ENCODE assay signal across 21 cellular contexts in the genomic region with DNA sequence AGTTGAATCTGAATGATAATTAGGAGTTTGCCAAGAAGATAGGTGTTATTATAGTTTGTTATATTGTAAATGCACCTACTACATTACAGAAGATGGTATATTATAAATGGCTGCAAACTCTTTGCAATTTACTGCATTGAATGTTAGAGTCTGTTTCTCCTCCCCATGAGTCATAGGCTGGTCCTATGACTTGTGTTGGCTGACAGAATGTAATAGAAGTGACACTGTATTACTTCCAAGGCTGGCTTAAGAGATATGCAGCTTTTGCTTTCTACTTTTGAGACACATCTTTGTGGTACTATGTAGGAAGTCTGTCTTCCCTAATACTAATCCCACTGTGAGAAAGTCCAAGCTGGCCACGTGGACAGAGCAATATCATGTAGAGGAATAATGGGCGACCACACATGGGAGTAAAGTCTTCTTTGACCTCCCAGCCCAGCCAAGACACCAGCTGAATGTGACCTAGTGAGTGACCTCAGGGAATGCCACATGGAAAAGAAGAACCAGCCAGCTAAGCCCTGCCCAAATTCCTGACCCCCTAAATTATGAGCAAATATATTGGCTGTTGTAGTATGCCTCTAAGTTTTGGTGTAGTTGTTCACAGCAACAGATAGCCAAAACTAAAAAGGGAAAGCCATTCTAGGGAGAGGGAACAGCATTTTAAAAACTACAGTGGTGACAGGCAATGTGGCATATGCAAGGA. TPM values are rescaled to one million over a fixed set of nuclear protein-coding genes. Genes with fewer than 3 reads are reported as not detected.
DNase-seq lines count a peak whose midpoint lies in the region; ATAC-seq and TF ChIP-seq lines count a peak whose summit lies in the region.
"Had no signal": no experiment of that assay in that cellular context is flagged by ENCODE, and none has a peak within 500 bp of the region (broad histone marks: within the 10 kb centered on the region; RNA-seq: fewer than 3 reads in every experiment).

No MANE protein-coding gene starts in this region.

- H3K9me3 ChIP-seq in aorta (ENCODE audit: control insufficient read depth, low read length), result no peaks in the 10 kb centered on the region
- H3K9me3 ChIP-seq: lower lobe of right lung, neutrophil, stomach, transverse colon had no signal

- in situ Hi-C loops in GM13977 (cut with MboI; ENCODE audit: low pct_unique_long_range_greater_than_20kb, low sequenced_read_pairs, unreplicated experiment), result loop anchor here (25.0 kb wide), 1 partner anchor 1298 kb away; no protein-coding TSS in a partner anchor

- TF ChIP-seq CTCF in cardiac fibroblast (IDR thresholded peaks at IDR 0.05; ENCODE audit: low read depth, low read length) (no peak), GM13977 (IDR thresholded peaks at IDR 0.05; ENCODE audit: extremely low read depth, insufficient read depth, missing control alignments) (no peak)

- WGBS in aorta, 2 donors, result 78 to 79% methylated on average over 2 of the region's 2 CpGs

- H3K4me1 ChIP-seq in aorta (ENCODE audit: control insufficient read depth in 1 of 2, insufficient read depth in 2 of 2, low read length in 2 of 2), result no peaks in the 10 kb centered on the region
- H3K4me1 ChIP-seq: lower lobe of right lung, stomach, transverse colon had no signal

- no peaks in the 10 kb centered on the region for H3K27me3 ChIP-seq in aorta (ENCODE audit: control insufficient read depth in 1 of 2, insufficient read depth in 2 of 2, low read length in 1 of 2)
- H3K27me3 ChIP-seq: neutrophil, stomach, transverse colon had no signal

- ATAC-seq in GM19455 (IDR thresholded peaks at IDR 0.05; ENCODE audit: unreplicated experiment) (no peak), aorta (ENCODE audit: low FRiP score) (no peak)
- ATAC-seq: effector memory CD8-positive, alpha-beta T cell; lower lobe of right lung had no signal

- H3K27ac ChIP-seq in aorta (ENCODE audit: low read depth in 1 of 2, low read length in 2 of 2), result no peak overlapping the region
- H3K27ac ChIP-seq: lower lobe of right lung, neutrophil, stomach, transverse colon had no signal

- DNase-seq in EL, result peak; percentile 8
- DNase-seq in M059J (ENCODE audit: low read depth), result peak; percentile 15
- DNase-seq in cardiac fibroblast (ENCODE audit: low read depth in 2 of 2), result peak; percentile 6 to 46
- peak; percentile 36 for DNase-seq in iris pigment epithelial cell (ENCODE audit: low read depth)
- DNase-seq in GM13977 (ENCODE audit: low spot score), result no peak
- no peak for DNase-seq in Kasumi-1 (lab: John Stamatoyannopoulos, UW)
- DNase-seq in aorta, result no peak
- DNase-seq: activated CD4-positive, alpha-beta memory T cell treated with anti-CD3 and anti-CD28 coated beads for 36 hours; activated naive CD4-positive, alpha-beta T cell; AML-193; DND-41; effector memory CD8-positive, alpha-beta T cell; hypothalamus; islet precursor cell; lower lobe of right lung; NCI-H1048; NCI-H2029; stomach; transverse colon had no signal

- H3K4me3 ChIP-seq in cardiac fibroblast (replicated peaks in 1 of 2; ENCODE audit: low read depth in 2 of 2, low read length in 2 of 2) (no peak overlapping the region), aorta (ENCODE audit: low read length in 2 of 2) (no peak overlapping the region)
- H3K4me3 ChIP-seq: lower lobe of right lung, stomach, transverse colon had no signal

- H3K36me3 ChIP-seq in aorta (ENCODE audit: control insufficient read depth in 1 of 2, insufficient read depth in 2 of 2, low read length in 1 of 2), result no peaks in the 10 kb centered on the region
- H3K36me3 ChIP-seq: lower lobe of right lung, neutrophil, stomach, transverse colon had no signal

- intact Hi-C loops in aorta (cut with DNase I), result no loop called here

RNA-seq across cellular contexts. Expression of a gene that starts 6.8 kb away (rescaled TPM):
- total RNA-seq in M059J (2014; rRNA removed; shearing (Covaris generic)), result 56.4 and 89.4 TPM in 2 replicates
- 10 to 100 TPM; 77.7 to 77.9 TPM for total RNA-seq in aorta
- polyA plus RNA-seq in aorta, result 10 to 100 TPM; 73.6 to 82.6 TPM

RNA-seq across cellular contexts. Expression of a gene that starts 23.8 kb away (rescaled TPM):
- 22.2 and 36.6 TPM in 2 replicates for total RNA-seq in M059J (2014; rRNA removed; shearing (Covaris generic))
- total RNA-seq in aorta, result 10 to 100 TPM; 37.0 to 46.0 TPM
- 10 to 100 TPM in 1 of 2 donors, 1 to 10 TPM in 1; 7.4 to 30.4 TPM for polyA plus RNA-seq in aorta

Comparison
In these comparisons a context has a peak if more than half of its experiments do, and no peak if none do; other contexts are left out.
1. DNase-seq: peak in EL (single experiment), M059J (single experiment), cardiac fibroblast (2 of 2) and iris pigment epithelial cell (single experiment); none in GM13977 (single experiment), Kasumi-1 (0 of 2) and aorta (0 of 2).